In genomic region chr17:50943575-50943933, GRCh38 we compare ENCODE assay signal across 8 cellular contexts.
DNase-seq lines count a peak whose midpoint lies in the region; ATAC-seq and TF ChIP-seq lines count a peak whose summit lies in the region.

No MANE protein-coding gene starts in this region.

- no peaks in the 10 kb centered on the region for H3K9me3 ChIP-seq in adrenal gland (replicated peaks in 1 of 3)
- no peaks in the 10 kb centered on the region for H3K9me3 ChIP-seq in mucosa of descending colon
- no peaks in the 10 kb centered on the region for H3K9me3 ChIP-seq in aorta (ENCODE audit: control insufficient read depth, low read length)

- no peak for ATAC-seq in Right ventricle myocardium superior (ENCODE audit: poor library complexity)
- no peak for ATAC-seq in Right ventricle myocardium inferior
- peak; percentile 5 for ATAC-seq in mucosa of descending colon
- ATAC-seq in aorta (ENCODE audit: low FRiP score): no peak
- no peak for ATAC-seq in HG02885 (IDR thresholded peaks at IDR 0.05; ENCODE audit: poor library complexity, unreplicated experiment)

- WGBS in adrenal gland, 4 donors: 61 to 71% (median 69%) methylated on average over 8 of the region's 8 CpGs
- WGBS in aorta, 2 donors: 48 to 54% methylated on average over 8 of the region's 8 CpGs

- DNase-seq in Right ventricle myocardium superior (peak; percentile 30), Right ventricle myocardium inferior (ENCODE audit: missing footprints) (no peak), adrenal gland (peak in 4 of 7 donors; percentile 25 to 63 (median 30)), mucosa of descending colon (no peak), aorta (peak; percentile 35 to 52), NCI-H524 treated with DMSO at 0.1 percent for 48 hours (lab: John Stamatoyannopoulos, UW) (no peak), OCI-M2 (lab: John Stamatoyannopoulos, UW; ENCODE audit: unreplicated experiment) (no peak)

- no peak for TF ChIP-seq CTCF in adrenal gland (IDR thresholded peaks at IDR 0.05)
- no peak for TF ChIP-seq CTCF in mucosa of descending colon (IDR thresholded peaks at IDR 0.05)

- intact Hi-C loops in Right ventricle myocardium superior (cut with DNase I) (no loop called here), Right ventricle myocardium inferior (cut with DNase I) (no loop called here), adrenal gland (cut with DNase I) (no loop called here), mucosa of descending colon (cut with DNase I, micrococcal nuclease) (no loop called here), aorta (cut with DNase I) (loop anchor here in 1 of 2 donors (10.0 kb wide), 1 partner anchor 399 kb away; the partner anchor contains the start of gene SPATA20)

- H3K4me3 ChIP-seq in adrenal gland: peak overlapping the region in 2 of 4 donors; percentile 15 to 58
- no peak overlapping the region for H3K4me3 ChIP-seq in mucosa of descending colon
- H3K4me3 ChIP-seq in aorta (ENCODE audit: low read length in 2 of 2): no peak overlapping the region

- H3K36me3 ChIP-seq in adrenal gland (replicated peaks in 1 of 2): no peaks in the 10 kb centered on the region
- no peaks in the 10 kb centered on the region for H3K36me3 ChIP-seq in mucosa of descending colon (ENCODE audit: low read depth)
- H3K36me3 ChIP-seq in aorta (ENCODE audit: control insufficient read depth in 1 of 2, insufficient read depth in 2 of 2, low read length in 1 of 2): no peaks in the 10 kb centered on the region

- H3K4me1 ChIP-seq in adrenal gland (replicated peaks in 1 of 2) (peaks cover 26 to 37% of the 10 kb centered on the region in 2 donors), mucosa of descending colon (ENCODE audit: low read depth) (peaks cover 41% of the 10 kb centered on the region), aorta (ENCODE audit: control insufficient read depth in 1 of 2, insufficient read depth in 2 of 2, low read length in 2 of 2) (no peaks in the 10 kb centered on the region)

- H3K27me3 ChIP-seq in adrenal gland: no peaks in the 10 kb centered on the region
- no peaks in the 10 kb centered on the region for H3K27me3 ChIP-seq in aorta (ENCODE audit: control insufficient read depth in 1 of 2, insufficient read depth in 2 of 2, low read length in 1 of 2)

- peak overlapping the region; percentile 60 to 95 (median 79) for H3K27ac ChIP-seq in adrenal gland
- peak overlapping the region in 1 of 2 donors; percentile 60 for H3K27ac ChIP-seq in aorta (ENCODE audit: low read depth in 1 of 2, low read length in 2 of 2)

- no peak for TF ChIP-seq POLR2A in adrenal gland (IDR thresholded peaks at IDR 0.05)

Comparison
In these comparisons a context has a peak if more than half of its experiments do, and no peak if none do; other contexts are left out.
1. DNase-seq: peak in Right ventricle myocardium superior (single experiment), adrenal gland (4 of 7) and aorta (2 of 2); none in Right ventricle myocardium inferior (single experiment), mucosa of descending colon (0 of 3), NCI-H524 treated with DMSO at 0.1 percent for 48 hours (single experiment) and OCI-M2 (single experiment).